ENCODE assay signal across 2 cellular contexts in the genomic region with DNA sequence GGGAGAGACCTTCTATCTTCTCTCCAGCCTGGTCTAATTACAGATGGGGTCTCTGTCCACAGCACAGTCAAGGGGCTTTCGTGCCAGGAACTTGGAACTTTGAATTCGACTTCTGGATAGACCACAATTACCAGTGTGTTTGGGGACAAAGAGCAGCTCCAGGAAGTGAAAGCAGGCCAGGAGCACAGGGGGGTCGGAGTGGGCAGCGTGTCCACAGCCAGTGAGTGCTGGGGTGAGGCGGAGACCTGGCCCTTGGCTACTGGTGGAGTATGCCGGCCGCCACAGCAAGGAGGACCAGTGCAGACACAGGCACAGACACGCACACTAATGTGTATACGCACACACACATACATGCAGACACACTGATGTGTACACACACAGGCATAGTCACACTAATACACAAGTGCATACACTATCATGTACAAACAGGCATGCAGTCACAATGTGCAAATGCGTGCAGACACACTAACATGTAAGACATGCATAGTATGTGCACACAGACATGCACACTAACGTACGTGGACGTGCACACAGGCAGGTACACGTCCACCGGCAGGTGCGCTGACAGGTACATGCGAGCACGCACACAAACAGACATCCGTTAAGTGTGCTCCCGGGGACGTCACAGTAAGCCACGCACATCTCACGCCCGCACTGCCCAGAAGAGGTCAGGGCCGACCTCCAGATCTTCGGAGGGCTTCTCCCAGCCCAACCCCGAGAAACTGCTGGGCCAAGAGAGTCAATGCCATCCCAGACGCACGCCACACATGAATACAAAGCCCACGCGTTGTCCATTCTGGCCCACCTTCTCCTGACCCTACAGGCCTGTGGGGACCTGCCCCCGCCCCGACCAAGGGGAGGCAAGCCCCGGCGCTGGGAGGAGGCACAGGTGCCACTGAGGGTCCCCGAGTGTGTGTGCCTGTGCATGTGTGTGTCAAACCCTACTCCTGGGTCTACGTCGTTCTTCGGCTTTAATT.
TF ChIP-seq lines count a peak whose summit lies in the region.

No MANE protein-coding gene starts in this region.

TF ChIP-seq in A549, 52 proteins besides CTCF, POLR2A, EP300 and RAD21:
- TF ChIP-seq HEYL (CRISPR knock-in tag; IDR thresholded peaks at IDR 0.05), result no peak
- no peak for TF ChIP-seq ZNF302 (CRISPR knock-in tag; IDR thresholded peaks at IDR 0.05)
- no peak for TF ChIP-seq FOSL2 (IDR thresholded peaks at IDR 0.05)
- no peak for TF ChIP-seq FOSL2 (CRISPR knock-in tag; IDR thresholded peaks at IDR 0.05)
- TF ChIP-seq MAFK (IDR thresholded peaks at IDR 0.05; ENCODE audit: partially characterized antibody), result no peak
- TF ChIP-seq NFE2L2 (conservative IDR thresholded peaks at IDR 0.05; ENCODE audit: low read length), result no peak
- no peak for TF ChIP-seq TP53 (CRISPR knock-in tag; IDR thresholded peaks at IDR 0.05)
- TF ChIP-seq NPAS2 (CRISPR knock-in tag; IDR thresholded peaks at IDR 0.05; ENCODE audit: borderline replicate concordance), result no peak
- TF ChIP-seq ZC3H11A (IDR thresholded peaks at IDR 0.05), result no peak
- TF ChIP-seq MAX (IDR thresholded peaks at IDR 0.05), result no peak
- TF ChIP-seq CHD4 (IDR thresholded peaks at IDR 0.05; ENCODE audit: borderline replicate concordance), result no peak
- no peak for TF ChIP-seq RCOR1 (IDR thresholded peaks at IDR 0.05; ENCODE audit: low read depth, low read length)
- no peak for TF ChIP-seq FOSB (CRISPR knock-in tag; IDR thresholded peaks at IDR 0.05)
- TF ChIP-seq SREBF2 (IDR thresholded peaks at IDR 0.05), result no peak
- TF ChIP-seq ELK1 (IDR thresholded peaks at IDR 0.05; ENCODE audit: low read depth, low read length), result no peak
- TF ChIP-seq JUN (IDR thresholded peaks at IDR 0.05), result no peak
- TF ChIP-seq HOXA7 (CRISPR knock-in tag; IDR thresholded peaks at IDR 0.05), result no peak
- TF ChIP-seq MAZ (IDR thresholded peaks at IDR 0.05; ENCODE audit: borderline replicate concordance, low read depth, low read length), result no peak
- TF ChIP-seq HOXB5 (CRISPR knock-in tag; IDR thresholded peaks at IDR 0.05), result no peak
- TF ChIP-seq, protein P1, sequence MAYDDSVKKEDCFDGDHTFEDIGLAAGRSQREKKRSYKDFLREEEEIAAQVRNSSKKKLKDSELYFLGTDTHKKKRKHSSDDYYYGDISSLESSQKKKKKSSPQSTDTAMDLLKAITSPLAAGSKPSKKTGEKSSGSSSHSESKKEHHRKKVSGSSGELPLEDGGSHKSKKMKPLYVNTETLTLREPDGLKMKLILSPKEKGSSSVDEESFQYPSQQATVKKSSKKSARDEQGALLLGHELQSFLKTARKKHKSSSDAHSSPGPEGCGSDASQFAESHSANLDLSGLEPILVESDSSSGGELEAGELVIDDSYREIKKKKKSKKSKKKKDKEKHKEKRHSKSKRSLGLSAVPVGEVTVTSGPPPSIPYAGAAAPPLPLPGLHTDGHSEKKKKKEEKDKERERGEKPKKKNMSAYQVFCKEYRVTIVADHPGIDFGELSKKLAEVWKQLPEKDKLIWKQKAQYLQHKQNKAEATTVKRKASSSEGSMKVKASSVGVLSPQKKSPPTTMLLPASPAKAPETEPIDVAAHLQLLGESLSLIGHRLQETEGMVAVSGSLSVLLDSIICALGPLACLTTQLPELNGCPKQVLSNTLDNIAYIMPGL (CRISPR knock-in tag; IDR thresholded peaks at IDR 0.05; ENCODE audit: borderline replicate concordance), result no peak
- TF ChIP-seq POLR2AphosphoS2 (conservative IDR thresholded peaks at IDR 0.05; ENCODE audit: low read length), result no peak

TF ChIP-seq in K562, 482 proteins besides CTCF, POLR2A, EP300 and RAD21:
- TF ChIP-seq ARID3B (CRISPR knock-in tag; IDR thresholded peaks at IDR 0.05; ENCODE audit: borderline replicate concordance) (no peak), MYBL2 (IDR thresholded peaks at IDR 0.05; ENCODE audit: low read depth) (no peak), MYBL2 (CRISPR knock-in tag; IDR thresholded peaks at IDR 0.05; ENCODE audit: borderline replicate concordance) (0 out of 2 replicates have a peak, but pooled peaks have one; percentile 63)
